1 cellular context compared by ENCODE assay signal in genomic region chr10:118543714-118544400, GRCh38.
A peak's percentile ranks its signal among the peaks of the same experiment; 100 is the strongest.
TF ChIP-seq lines count a peak whose summit lies in the region.

No MANE protein-coding gene starts in this region.

TF ChIP-seq in K562, 482 proteins besides CTCF, POLR2A, EP300 and RAD21 (continued from another document):
- TF ChIP-seq ZC3H11A (IDR thresholded peaks at IDR 0.05; ENCODE audit: low read depth, low read length), result no peak
- no peak for TF ChIP-seq CCNT2 (IDR thresholded peaks at IDR 0.05; ENCODE audit: borderline replicate concordance, extremely low read depth, insufficient read length, low read depth, low read length)
- TF ChIP-seq DEAF1 (CRISPR knock-in tag; IDR thresholded peaks at IDR 0.05), result peak; percentile 41; the same call in 1 of the 2 replicates
- TF ChIP-seq MAX (CRISPR knock-in tag; IDR thresholded peaks at IDR 0.05), result 0 out of 2 replicates have a peak, but pooled peaks have one; percentile 14
- TF ChIP-seq SMC3 (conservative IDR thresholded peaks at IDR 0.05; ENCODE audit: insufficient read depth, low read depth, low read length), result peak; percentile 42; the same call in 1 of the 2 replicates
- TF ChIP-seq ESRRA (IDR thresholded peaks at IDR 0.05; ENCODE audit: borderline replicate concordance, low read depth), result no peak
